16 cellular contexts compared by ENCODE assay signal in the genomic region with DNA sequence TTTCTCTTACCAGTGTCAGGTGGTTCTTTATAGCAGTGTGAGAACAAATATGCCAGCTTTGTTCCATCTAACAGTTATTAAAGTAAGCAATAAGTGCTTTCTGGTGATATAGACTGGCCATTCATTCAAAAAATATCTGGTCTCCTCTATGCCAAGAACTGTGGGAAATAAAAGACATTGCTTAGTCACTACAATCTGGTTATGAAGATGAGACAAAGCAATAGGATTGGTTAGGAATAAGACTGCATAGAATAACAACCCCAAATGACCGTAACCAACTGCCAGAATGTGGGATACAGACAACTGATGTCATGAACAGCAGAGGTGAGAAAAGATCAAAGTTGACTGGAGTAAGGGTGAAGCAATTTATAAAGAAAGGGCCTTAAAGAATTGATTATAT.
DNase-seq lines count a peak whose midpoint lies in the region; ATAC-seq and TF ChIP-seq lines count a peak whose summit lies in the region.
"Had no signal": no experiment of that assay in that cellular context is flagged by ENCODE, and none has a peak within 500 bp of the region (broad histone marks: within the 10 kb centered on the region; RNA-seq: fewer than 3 reads in every experiment).

No MANE protein-coding gene starts in this region.

- no peak overlapping the region for H3K4me3 ChIP-seq in fibroblast of mammary gland (ENCODE audit: control insufficient read depth, low read depth, low read length)
- H3K4me3 ChIP-seq: BLaER1 treated with 17β-estradiol and CSF1 and Interleukin-3, amounts not matched to agents 10 nM and 100 nM had no signal

- no peak for ATAC-seq in GM18511 (IDR thresholded peaks at IDR 0.05; ENCODE audit: unreplicated experiment)
- ATAC-seq: Panc1, Right ventricle myocardium inferior, SK-N-SH treated with all-trans-retinoic acid at 6 μM for 48 hours had no signal

- DNase-seq in GM03348 (ENCODE audit: low spot score) (peak; percentile 45), amniotic epithelial cell (ENCODE audit: low read depth) (peak; percentile 31), fibroblast of mammary gland (ENCODE audit: low read depth) (peak; percentile 92), stromal cell of bone marrow (ENCODE audit: low read depth) (peak; percentile 50), NCI-H1417 treated with DMSO at 0.1 percent for 48 hours (lab: John Stamatoyannopoulos, UW) (no peak), NCI-H748 treated with DMSO at 0.1 percent for 48 hours (lab: John Stamatoyannopoulos, UW) (no peak)
- DNase-seq: ACHN, DMS153, GOT3, NCI-H2029, NCI-H2171 treated with DMSO at 0.1 percent for 48 hours had no signal

- TF ChIP-seq CTCF in fibroblast of mammary gland (conservative IDR thresholded peaks at IDR 0.05; ENCODE audit: control insufficient read depth, insufficient read depth, low read depth, low read length): no peak

Comparison
In these comparisons a context has a peak if more than half of its experiments do, and no peak if none do; other contexts are left out.
1. DNase-seq: peak in GM03348 (single experiment), amniotic epithelial cell (single experiment), fibroblast of mammary gland (single experiment) and stromal cell of bone marrow (single experiment); none in NCI-H1417 treated with DMSO at 0.1 percent for 48 hours (single experiment) and NCI-H748 treated with DMSO at 0.1 percent for 48 hours (single experiment).